ENCODE assay signal across 30 cellular contexts in the genomic region with DNA sequence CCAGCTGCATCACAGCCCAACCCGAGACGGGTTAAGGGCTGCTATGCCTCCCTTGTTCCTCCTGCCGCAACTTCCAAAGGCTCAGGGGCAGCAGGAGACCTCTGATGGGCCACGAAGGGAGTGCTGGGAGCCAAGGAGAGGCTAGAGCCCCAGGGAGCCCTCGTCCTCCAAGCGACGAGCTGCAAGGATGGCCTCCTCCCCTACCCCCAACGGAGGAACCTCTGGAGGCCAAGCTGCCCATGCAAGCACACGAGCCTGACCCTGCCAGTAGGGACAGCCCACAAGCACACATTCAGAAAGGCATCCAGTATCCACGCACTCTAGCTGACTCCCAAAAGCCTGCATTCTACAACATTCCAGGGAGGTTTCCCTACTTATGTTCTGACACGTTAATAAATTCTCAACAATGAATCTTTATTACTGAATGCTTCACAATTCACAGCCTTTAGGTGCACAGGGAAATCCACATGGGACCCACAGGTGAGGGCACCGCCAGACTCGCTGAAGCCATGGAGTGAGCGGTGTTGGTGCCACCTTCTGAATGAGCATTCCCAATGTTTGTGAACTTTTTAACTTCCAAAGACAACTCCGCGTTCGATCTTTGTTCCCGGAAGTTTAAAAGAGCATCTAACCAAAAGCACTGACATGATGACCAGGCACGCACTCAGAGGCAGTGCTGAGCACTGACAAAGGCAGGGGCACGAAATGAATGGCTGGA. TPM values are rescaled to one million over a fixed set of nuclear protein-coding genes. Genes with fewer than 3 reads are reported as not detected.
DNase-seq lines count a peak whose midpoint lies in the region; ATAC-seq and TF ChIP-seq lines count a peak whose summit lies in the region.
"Had no signal": no experiment of that assay in that cellular context is flagged by ENCODE, and none has a peak within 500 bp of the region (broad histone marks: within the 10 kb centered on the region; RNA-seq: fewer than 3 reads in every experiment).

No MANE protein-coding gene starts in this region.

- peaks cover 13% of the 10 kb centered on the region for H3K4me1 ChIP-seq in foreskin keratinocyte
- H3K4me1 ChIP-seq in trophoblast cell (ENCODE audit: control insufficient read depth in 1 of 2, insufficient read depth in 2 of 2, low read length in 2 of 2), result peaks cover 3 to 4% of the 10 kb centered on the region in 2 experiments
- H3K4me1 ChIP-seq: ascending aorta, BLaER1, heart left ventricle had no signal

- H3K23ac ChIP-seq in trophoblast cell (ENCODE audit: low read length), result no peak overlapping the region

- no peak overlapping the region for H2BK12ac ChIP-seq in trophoblast cell (ENCODE audit: low read length)

- no peak overlapping the region for H2BK120ac ChIP-seq in trophoblast cell (ENCODE audit: insufficient read depth, low read length, poor library complexity)

- H4K12ac ChIP-seq in trophoblast cell (ENCODE audit: low read depth, low read length), result no peak overlapping the region

- no peak overlapping the region for H3K18ac ChIP-seq in trophoblast cell (ENCODE audit: low read length)

- TF ChIP-seq CTCF in foreskin keratinocyte (conservative IDR thresholded peaks at IDR 0.05), result no peak

- no peak overlapping the region for H3K4ac ChIP-seq in trophoblast cell (ENCODE audit: low read depth, low read length)

- no peak overlapping the region for H3K4me2 ChIP-seq in trophoblast cell (ENCODE audit: low read length)
- H3K4me2 ChIP-seq: BLaER1 had no signal

- H3K9ac ChIP-seq in trophoblast cell (ENCODE audit: low read length), result no peak overlapping the region
- H3K9ac ChIP-seq: BLaER1 had no signal

- H3K79me1 ChIP-seq in trophoblast cell (ENCODE audit: low read length), result no peaks in the 10 kb centered on the region

- no peak overlapping the region for H2BK5ac ChIP-seq in trophoblast cell (ENCODE audit: low read depth, low read length, poor library complexity)

- DNase-seq in amniotic epithelial cell (ENCODE audit: low read depth) (peak; percentile 7), foreskin keratinocyte (peak; percentile 49 to 79), trophoblast cell (no peak), ureter (ENCODE audit: low spot score) (peak; percentile 33), RPMI8226 (no peak)
- DNase-seq in activated CD4-positive, CD25-positive, alpha-beta regulatory T cell (lab: John Stamatoyannopoulos, UW), result no peak
- DNase-seq: activated CD4-positive, alpha-beta T cell treated with anti-CD3 and anti-CD28 coated beads for 4 hours; activated gamma-delta T cell; activated naive CD8-positive, alpha-beta T cell treated with anti-CD3 and anti-CD28 coated beads for 36 hours; activated T-cell treated with anti-CD3 and anti-CD28 coated beads, Interleukin-2, amount 50 U/mL, for 4 hours; DMS153; effector memory CD8-positive, alpha-beta T cell; foreskin fibroblast; heart left ventricle; islet precursor cell; KBM-7; MG63; mucosa of descending colon; natural killer cell; NCI-H2029 treated with DMSO at 0.1 percent for 48 hours; NCI-H69; SIG-M5; small intestine; stimulated activated naive CD8-positive, alpha-beta T cell treated with anti-CD3 and anti-CD28 coated beads, Interleukin-15, Interleukin-2, amounts not matched to agents 100 U/mL and 50 U/mL, for 24 hours; SW 1271 had no signal

- H3K27ac ChIP-seq in foreskin keratinocyte (peak overlapping the region; percentile 54), trophoblast cell (ENCODE audit: low read depth, low read length) (no peak overlapping the region)
- H3K27ac ChIP-seq: ascending aorta, BLaER1, heart left ventricle had no signal

- no peak overlapping the region for H2AFZ ChIP-seq in trophoblast cell (ENCODE audit: insufficient read depth, low read length, poor library complexity)

- no peak overlapping the region for H3K14ac ChIP-seq in trophoblast cell (ENCODE audit: low read length)

- H2AK5ac ChIP-seq in trophoblast cell (ENCODE audit: low read length), result no peak overlapping the region

- H3K36me3 ChIP-seq in trophoblast cell (ENCODE audit: control insufficient read depth in 1 of 2, insufficient read depth in 2 of 2, low read length in 2 of 2), result peaks cover 46 to 58% of the 10 kb centered on the region in 2 experiments

- peak overlapping the region; percentile 20 for H3K4me3 ChIP-seq in trophoblast cell (ENCODE audit: low read depth, low read length)
- H3K4me3 ChIP-seq: ascending aorta, BLaER1, heart left ventricle, MG63, mucosa of descending colon had no signal

- no peak overlapping the region for H4K8ac ChIP-seq in trophoblast cell (ENCODE audit: low read depth, low read length)

- ATAC-seq in foreskin keratinocyte (peak; percentile 70), GM18909 (IDR thresholded peaks at IDR 0.05; ENCODE audit: poor library complexity, unreplicated experiment) (no peak)
- ATAC-seq: activated T-cell treated with anti-CD3 and anti-CD28 coated beads, Interleukin-2, amount 50 U/mL, for 4 hours; effector memory CD8-positive, alpha-beta T cell; esophagus mucosa; mucosa of descending colon; natural killer cell; Panc1; stimulated activated naive CD8-positive, alpha-beta T cell treated with anti-CD3 and anti-CD28 coated beads, Interleukin-15, Interleukin-2, amounts not matched to agents 100 U/mL and 50 U/mL, for 24 hours had no signal

- no peaks in the 10 kb centered on the region for H3K79me2 ChIP-seq in trophoblast cell (ENCODE audit: control insufficient read depth, insufficient read depth, low read length, poor library complexity)

- no peak overlapping the region for H4K91ac ChIP-seq in trophoblast cell (ENCODE audit: low read depth, low read length)

- WGBS in trophoblast cell (ENCODE audit: extremely low coverage, insufficient coverage, insufficient read length), result no CpG with 5 or more reads among the region's 20 CpGs

- H3K27me3 ChIP-seq in foreskin keratinocyte (no peaks in the 10 kb centered on the region), trophoblast cell (ENCODE audit: insufficient read depth, low read length) (no peaks in the 10 kb centered on the region)
- H3K27me3 ChIP-seq: ascending aorta, BLaER1, heart left ventricle, MG63 had no signal

- no peaks in the 10 kb centered on the region for H3K9me3 ChIP-seq in trophoblast cell (ENCODE audit: insufficient read depth, low read depth, low read length)
- H3K9me3 ChIP-seq: ascending aorta, MG63, mucosa of descending colon had no signal

RNA-seq across cellular contexts. Expression of gene IPPK, which starts 28.7 kb away (rescaled TPM):
- 16.7 and 17.1 TPM in 2 replicates for total RNA-seq in foreskin keratinocyte
- 10.4 and 12.9 TPM in 2 replicates for polyA plus RNA-seq in foreskin keratinocyte
- polyA plus RNA-seq in trophoblast cell (2013), result 7.8 and 8.4 TPM in 2 replicates
- total RNA-seq in ureter, result 11.9 TPM

Comparison
In these comparisons a context has a peak if more than half of its experiments do, and no peak if none do; other contexts are left out.
1. DNase-seq: peak in amniotic epithelial cell (single experiment), foreskin keratinocyte (2 of 2) and ureter (single experiment); none in trophoblast cell (0 of 2), activated CD4-positive, CD25-positive, alpha-beta regulatory T cell (0 of 4) and RPMI8226 (single experiment).